In genomic region chrX:24002167-24002566, GRCh38 we compare ENCODE assay signal across 18 cellular contexts. TPM values are rescaled to one million over a fixed set of nuclear protein-coding genes. Genes with fewer than 3 reads are reported as not detected.
A peak's percentile ranks its signal among the peaks of the same experiment; 100 is the strongest.
DNase-seq lines count a peak whose midpoint lies in the region; ATAC-seq and TF ChIP-seq lines count a peak whose summit lies in the region.
"Had no signal": no experiment of that assay in that cellular context is flagged by ENCODE, and none has a peak within 500 bp of the region (broad histone marks: within the 10 kb centered on the region; RNA-seq: fewer than 3 reads in every experiment).

No MANE protein-coding gene starts in this region.

- intact Hi-C loops in ascending aorta (cut with DNase I) = no loop called here

- ATAC-seq in GM18498 (IDR thresholded peaks at IDR 0.05; ENCODE audit: unreplicated experiment) (peak; percentile 68), GM19395 (IDR thresholded peaks at IDR 0.05; ENCODE audit: unreplicated experiment) (peak; percentile 74), HG03520 (IDR thresholded peaks at IDR 0.05; ENCODE audit: unreplicated experiment) (peak; percentile 72)
- ATAC-seq: activated CD4-positive, CD25-positive, alpha-beta regulatory T cell treated with anti-CD3 and anti-CD28 coated beads, Interleukin-2, amount 50 U/mL, for 24 hours; activated naive CD8-positive, alpha-beta T cell treated with anti-CD3 and anti-CD28 coated beads, Interleukin-2, amount 50 U/mL, for 24 hours; psoas muscle had no signal

- H3K9me3 ChIP-seq in HEK293 (ENCODE audit: control insufficient read depth, insufficient read depth, low read depth, low read length) (no peaks in the 10 kb centered on the region), ascending aorta (no peaks in the 10 kb centered on the region)
- H3K9me3 ChIP-seq: psoas muscle had no signal

- TF ChIP-seq CTCF in HEK293 (tag by site-specific recombination; IDR thresholded peaks at IDR 0.05) (no peak), ascending aorta (IDR thresholded peaks at IDR 0.05) (no peak)

- POLR2A ChIA-PET in HEK293 (lab: Yijun Ruan, JAX) = interaction anchor here (0.7 kb wide), 1 partner anchor 219 kb away, joined by 3 read pairs; the partner anchor contains the start of gene SAT1

- H3K27me3 ChIP-seq in ascending aorta = no peaks in the 10 kb centered on the region

- H3K27ac ChIP-seq in HEK293 (ENCODE audit: extremely low read depth, low read depth, low read length) (no peak overlapping the region), ascending aorta (no peak overlapping the region)
- H3K27ac ChIP-seq: psoas muscle, SK-N-MC had no signal

- H3K4me3 ChIP-seq in HEK293 (ENCODE audit: low read depth, low read length) = no peak overlapping the region
- H3K4me3 ChIP-seq in ascending aorta = no peak overlapping the region
- H3K4me3 ChIP-seq: psoas muscle, SK-N-MC had no signal

- CTCF ChIA-PET in HEK293 (lab: Yijun Ruan, JAX) = interaction anchor here (1.0 kb wide), 1 partner anchor 53 kb away, joined by 4 read pairs; the partner anchor contains the start of gene EIF2S3

- DNase-seq in AG08395 (ENCODE audit: low spot score) (no peak), NCI-H524 treated with DMSO at 0.1 percent for 48 hours (lab: John Stamatoyannopoulos, UW) (no peak), ascending aorta (ENCODE audit: low spot score in 2 of 2) (no peak), cortex of kidney (lab: John Stamatoyannopoulos, UW) (no peak)
- DNase-seq: activated naive CD8-positive, alpha-beta T cell treated with anti-CD3 and anti-CD28 coated beads, Interleukin-2, amount 50 U/mL, for 24 hours; CD4-positive, alpha-beta memory T cell; erythroblast; GOT3; psoas muscle; small intestine; stimulated activated CD4-positive, alpha-beta T cell treated with anti-CD3 and anti-CD28 coated beads, Interleukin-4, amount 100 ng/mL, for 24 hours; T1000 had no signal

- H3K4me1 ChIP-seq in HEK293 (ENCODE audit: control insufficient read depth, insufficient read depth, low read length) (peaks cover 6% of the 10 kb centered on the region; the same call in 1 of the 2 replicates), ascending aorta (no peaks in the 10 kb centered on the region)
- H3K4me1 ChIP-seq: psoas muscle had no signal

- H3K36me3 ChIP-seq in HEK293 (ENCODE audit: control insufficient read depth in 2 of 2, insufficient read depth in 1 of 2, low read length in 2 of 2) = peaks cover 49 to 59% of the 10 kb centered on the region in 2 experiments
- no peaks in the 10 kb centered on the region for H3K36me3 ChIP-seq in ascending aorta

TF ChIP-seq in HEK293, 187 proteins besides CTCF, POLR2A, EP300 and RAD21:
- TF ChIP-seq ZNF433 (tag by site-specific recombination; IDR thresholded peaks at IDR 0.05; ENCODE audit: low read depth) (no peak), PRDM6 (tag by site-specific recombination; IDR thresholded peaks at IDR 0.05) (peak; percentile 79)

RNA-seq across cellular contexts. Expression of gene KLHL15, which starts 24.8 kb away (rescaled TPM):
- 3.1 TPM for total RNA-seq in ascending aorta

RNA-seq across cellular contexts. Expression of gene EIF2S3, which starts 52.6 kb away (rescaled TPM):
- 60.7 TPM for total RNA-seq in ascending aorta
